Comparison of ENCODE assay signal across 11 cellular contexts in genomic region chr1:204584699-204585372, GRCh38.
A peak's percentile ranks its signal among the peaks of the same experiment; 100 is the strongest.
DNase-seq lines count a peak whose midpoint lies in the region; TF ChIP-seq lines count a peak whose summit lies in the region.
"Had no signal": no experiment of that assay in that cellular context is flagged by ENCODE, and none has a peak within 500 bp of the region (broad histone marks: within the 10 kb centered on the region; RNA-seq: fewer than 3 reads in every experiment).

No MANE protein-coding gene starts in this region.

- no peak for TF ChIP-seq POLR2A in vagina (IDR thresholded peaks at IDR 0.05)

- no peaks in the 10 kb centered on the region for H3K79me2 ChIP-seq in SK-N-SH (ENCODE audit: insufficient read depth)

- intact Hi-C loops in vagina (cut with DNase I), result no loop called here

- in situ Hi-C loops in brain microvascular endothelial cell (cut with HindIII; ENCODE audit: low pct_ligation_motif_present, low sequenced_read_pairs), result no loop called here

- no peaks in the 10 kb centered on the region for H3F3A ChIP-seq in SK-N-SH (replicated peaks; ENCODE audit: insufficient read depth)

- no peaks in the 10 kb centered on the region for H3K9me2 ChIP-seq in SK-N-SH

- H2AFZ ChIP-seq in SK-N-SH (ENCODE audit: low read depth), result no peak overlapping the region

- TF ChIP-seq CTCF in GM06990 (IDR thresholded peaks at IDR 0.05; ENCODE audit: insufficient read depth, low read length, poor library complexity, severe bottlenecking), result no peak
- no peak for TF ChIP-seq CTCF in SK-N-SH (IDR thresholded peaks at IDR 0.05)
- TF ChIP-seq CTCF in brain microvascular endothelial cell (IDR thresholded peaks at IDR 0.05; ENCODE audit: low read depth, low read length, missing control alignments), result no peak
- TF ChIP-seq CTCF in right atrium auricular region (IDR thresholded peaks at IDR 0.05), result no peak
- no peak for TF ChIP-seq CTCF in vagina (IDR thresholded peaks at IDR 0.05)

- TF ChIP-seq EP300 in SK-N-SH (IDR thresholded peaks at IDR 0.05; ENCODE audit: borderline replicate concordance in 1 of 2, low read depth in 1 of 2, low read length in 1 of 2), result no peak

- H3K4me3 ChIP-seq in BLaER1, result no peak overlapping the region
- H3K4me3 ChIP-seq in GM06990 (replicated peaks; ENCODE audit: low read depth, low read length), result no peak overlapping the region
- H3K4me3 ChIP-seq in SK-N-SH (ENCODE audit: low read depth in 2 of 2, low read length in 1 of 2), result no peak overlapping the region
- H3K4me3 ChIP-seq in brain microvascular endothelial cell (ENCODE audit: low read depth, low read length), result no peak overlapping the region
- H3K4me3 ChIP-seq in right atrium auricular region, result no peak overlapping the region
- H3K4me3 ChIP-seq in vagina, result no peak overlapping the region

- CTCF ChIA-PET in SK-N-SH (lab: Yijun Ruan, JAX), result interaction anchor here (0.6 to 2.4 kb wide), 4 partner anchors 30 to 222 kb away, joined by 3 to 10 read pairs (median 3); no protein-coding TSS in a partner anchor

- POLR2A ChIA-PET in SK-N-SH (lab: Yijun Ruan, JAX), result interaction anchor here (0.6 kb wide), 1 partner anchor 68 kb away, joined by 4 read pairs; no protein-coding TSS in a partner anchor

- H3K36me3 ChIP-seq in BLaER1 (no peaks in the 10 kb centered on the region), GM06990 (ENCODE audit: control insufficient read depth, insufficient read depth, low read length) (no peaks in the 10 kb centered on the region; the same call in 1 of the 2 replicates), SK-N-SH (replicated peaks in 1 of 2; ENCODE audit: control insufficient read depth in 1 of 2, insufficient read depth in 2 of 2, low read length in 1 of 2) (no peaks in the 10 kb centered on the region), brain microvascular endothelial cell (replicated peaks) (no peaks in the 10 kb centered on the region), right atrium auricular region (no peaks in the 10 kb centered on the region), vagina (no peaks in the 10 kb centered on the region)

- DNase-seq in GM06990 (ENCODE audit: extremely low read depth, insufficient read length) (peak; percentile 36), SK-N-SH (peak; percentile 59), islet precursor cell (peak; percentile 81), brain microvascular endothelial cell (no peak), right atrium auricular region (ENCODE audit: low spot score) (no peak), vagina (ENCODE audit: extremely low spot score in 2 of 2) (no peak), AG08395 (ENCODE audit: low spot score) (no peak)
- DNase-seq: activated T-cell treated with anti-CD3 and anti-CD28 coated beads, Interleukin-2, amount 50 U/mL, for 24 hours; NCI-H524 treated with DMSO at 0.1 percent for 48 hours; stimulated activated naive CD4-positive, alpha-beta T cell treated with Interleukin-2 at 50 U/mL for 16 hours had no signal

- H3K9ac ChIP-seq in BLaER1 (0 out of 2 replicates have a peak overlapping the region, but pooled peaks have one; percentile 24), SK-N-SH (no peak overlapping the region)

- WGBS in SK-N-SH (ENCODE audit: low lambda C conversion rate), result 74% methylated on average over 11 of the region's 11 CpGs

- H3K9me3 ChIP-seq in BLaER1 (no peaks in the 10 kb centered on the region), SK-N-SH (no peaks in the 10 kb centered on the region), right atrium auricular region (no peaks in the 10 kb centered on the region), vagina (no peaks in the 10 kb centered on the region)

- H3K27ac ChIP-seq in BLaER1, result peak overlapping the region; percentile 46; the same call in 1 of the 2 replicates
- peak overlapping the region in 1 of 2 experiments; percentile 29; a peak in 1 of 4 replicates for H3K27ac ChIP-seq in SK-N-SH (ENCODE audit: low read depth in 2 of 2, low read length in 1 of 2)
- H3K27ac ChIP-seq in brain microvascular endothelial cell, result no peak overlapping the region
- no peak overlapping the region for H3K27ac ChIP-seq in right atrium auricular region
- no peak overlapping the region for H3K27ac ChIP-seq in vagina

- H3K4me1 ChIP-seq in BLaER1 (peaks cover 41% of the 10 kb centered on the region), SK-N-SH (ENCODE audit: control insufficient read depth in 1 of 2, insufficient read depth in 2 of 2, low read depth in 1 of 2, low read length in 1 of 2) (peaks cover 0 to 15% of the 10 kb centered on the region in 2 experiments; a peak in 1 of 4 replicates), right atrium auricular region (no peaks in the 10 kb centered on the region), vagina (no peaks in the 10 kb centered on the region)

- no peaks in the 10 kb centered on the region for H4K20me1 ChIP-seq in BLaER1
- no peaks in the 10 kb centered on the region for H4K20me1 ChIP-seq in SK-N-SH (ENCODE audit: insufficient read depth)

- no peak for TF ChIP-seq RAD21 in SK-N-SH (IDR thresholded peaks at IDR 0.05; ENCODE audit: low read length)

- H3K4me2 ChIP-seq in BLaER1 (peak overlapping the region; percentile 75), SK-N-SH (no peak overlapping the region)

- no peaks in the 10 kb centered on the region for H3K27me3 ChIP-seq in BLaER1
- H3K27me3 ChIP-seq in GM06990 (replicated peaks; ENCODE audit: control insufficient read depth, insufficient read depth, low read length), result no peaks in the 10 kb centered on the region
- no peaks in the 10 kb centered on the region for H3K27me3 ChIP-seq in SK-N-SH (ENCODE audit: insufficient read depth)
- no peaks in the 10 kb centered on the region for H3K27me3 ChIP-seq in brain microvascular endothelial cell (replicated peaks)
- no peaks in the 10 kb centered on the region for H3K27me3 ChIP-seq in right atrium auricular region
- no peaks in the 10 kb centered on the region for H3K27me3 ChIP-seq in vagina

TF ChIP-seq in SK-N-SH, 30 proteins besides CTCF, POLR2A, EP300 and RAD21 (continues in another document):
- TF ChIP-seq FOXM1 (IDR thresholded peaks at IDR 0.05; ENCODE audit: low read depth) (no peak), CHD2 (IDR thresholded peaks at IDR 0.05; ENCODE audit: low read length, partially characterized antibody) (no peak), JUND (IDR thresholded peaks at IDR 0.05) (no peak), MXI1 (IDR thresholded peaks at IDR 0.05; ENCODE audit: low read depth, low read length) (no peak), GABPA (IDR thresholded peaks at IDR 0.05; ENCODE audit: low read depth) (no peak), MEF2A (IDR thresholded peaks at IDR 0.05; ENCODE audit: borderline replicate concordance, low read depth) (no peak), POLR2AphosphoS5 (IDR thresholded peaks at IDR 0.05; ENCODE audit: low read depth, low read length) (no peak), YY1 (IDR thresholded peaks at IDR 0.05; ENCODE audit: low read depth) (no peak), USF2 (IDR thresholded peaks at IDR 0.05; ENCODE audit: borderline replicate concordance, low read depth, low read length) (no peak), PBX3 (IDR thresholded peaks at IDR 0.05) (no peak), TCF12 (IDR thresholded peaks at IDR 0.05) (no peak), FOXJ3 (CRISPR knock-in tag; IDR thresholded peaks at IDR 0.05) (no peak), SIN3A (IDR thresholded peaks at IDR 0.05; ENCODE audit: borderline replicate concordance, low read depth, low read length) (no peak)
- TF ChIP-seq, protein P1, sequence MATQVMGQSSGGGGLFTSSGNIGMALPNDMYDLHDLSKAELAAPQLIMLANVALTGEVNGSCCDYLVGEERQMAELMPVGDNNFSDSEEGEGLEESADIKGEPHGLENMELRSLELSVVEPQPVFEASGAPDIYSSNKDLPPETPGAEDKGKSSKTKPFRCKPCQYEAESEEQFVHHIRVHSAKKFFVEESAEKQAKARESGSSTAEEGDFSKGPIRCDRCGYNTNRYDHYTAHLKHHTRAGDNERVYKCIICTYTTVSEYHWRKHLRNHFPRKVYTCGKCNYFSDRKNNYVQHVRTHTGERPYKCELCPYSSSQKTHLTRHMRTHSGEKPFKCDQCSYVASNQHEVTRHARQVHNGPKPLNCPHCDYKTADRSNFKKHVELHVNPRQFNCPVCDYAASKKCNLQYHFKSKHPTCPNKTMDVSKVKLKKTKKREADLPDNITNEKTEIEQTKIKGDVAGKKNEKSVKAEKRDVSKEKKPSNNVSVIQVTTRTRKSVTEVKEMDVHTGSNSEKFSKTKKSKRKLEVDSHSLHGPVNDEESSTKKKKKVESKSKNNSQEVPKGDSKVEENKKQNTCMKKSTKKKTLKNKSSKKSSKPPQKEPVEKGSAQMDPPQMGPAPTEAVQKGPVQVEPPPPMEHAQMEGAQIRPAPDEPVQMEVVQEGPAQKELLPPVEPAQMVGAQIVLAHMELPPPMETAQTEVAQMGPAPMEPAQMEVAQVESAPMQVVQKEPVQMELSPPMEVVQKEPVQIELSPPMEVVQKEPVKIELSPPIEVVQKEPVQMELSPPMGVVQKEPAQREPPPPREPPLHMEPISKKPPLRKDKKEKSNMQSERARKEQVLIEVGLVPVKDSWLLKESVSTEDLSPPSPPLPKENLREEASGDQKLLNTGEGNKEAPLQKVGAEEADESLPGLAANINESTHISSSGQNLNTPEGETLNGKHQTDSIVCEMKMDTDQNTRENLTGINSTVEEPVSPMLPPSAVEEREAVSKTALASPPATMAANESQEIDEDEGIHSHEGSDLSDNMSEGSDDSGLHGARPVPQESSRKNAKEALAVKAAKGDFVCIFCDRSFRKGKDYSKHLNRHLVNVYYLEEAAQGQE (IDR thresholded peaks at IDR 0.05; ENCODE audit: low read depth, low read length), result no peak

Comparison
In these comparisons a context has a peak if more than half of its experiments do, and no peak if none do; other contexts are left out.
1. DNase-seq: peak in GM06990 (single experiment), SK-N-SH (single experiment) and islet precursor cell (single experiment); none in brain microvascular endothelial cell (single experiment), right atrium auricular region (single experiment), vagina (0 of 2) and AG08395 (single experiment).